Comparison of ENCODE assay signal across 27 cellular contexts in the genomic region with DNA sequence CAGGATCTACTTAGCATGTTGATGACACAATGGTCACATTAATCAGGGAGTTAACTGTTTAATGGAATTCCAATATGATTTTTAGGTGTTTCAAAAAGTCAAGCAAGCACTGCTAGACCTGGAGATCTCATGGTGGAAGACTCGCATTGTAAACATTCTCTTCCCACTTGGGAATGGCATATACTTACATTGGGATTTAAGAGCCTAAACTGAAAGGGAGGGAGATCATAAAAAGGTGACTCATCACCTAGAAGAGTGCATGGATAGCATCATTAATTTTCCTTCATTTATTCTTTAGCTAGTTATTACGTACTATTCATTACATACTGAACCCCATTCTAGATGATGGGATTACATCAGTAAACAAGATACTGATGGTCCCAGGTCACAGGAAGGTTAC.
DNase-seq lines count a peak whose midpoint lies in the region; ATAC-seq, FAIRE-seq and TF ChIP-seq lines count a peak whose summit lies in the region.
"Had no signal": no experiment of that assay in that cellular context is flagged by ENCODE, and none has a peak within 500 bp of the region (broad histone marks: within the 10 kb centered on the region; RNA-seq: fewer than 3 reads in every experiment).

No MANE protein-coding gene starts in this region.

- H3K4me1 ChIP-seq in A549 = peaks cover 29% of the 10 kb centered on the region
- peaks cover 6% of the 10 kb centered on the region for H3K4me1 ChIP-seq in IMR-90 (ENCODE audit: control insufficient read depth, insufficient read depth, low read length)
- no peaks in the 10 kb centered on the region for H3K4me1 ChIP-seq in K562 (replicated peaks in 1 of 2; ENCODE audit: control insufficient read depth in 2 of 2, insufficient read depth in 2 of 2, low read length in 2 of 2)
- H3K4me1 ChIP-seq in keratinocyte (ENCODE audit: control insufficient read depth, extremely low read depth, insufficient read depth, low read length) = peaks cover 18% of the 10 kb centered on the region
- H3K4me1 ChIP-seq in A673 (ENCODE audit: insufficient read depth, low read length, poor library complexity, severe bottlenecking) = peaks cover 7% of the 10 kb centered on the region
- peaks cover 0 to 1% of the 10 kb centered on the region in 2 donors for H3K4me1 ChIP-seq in neuronal stem cell (ENCODE audit: control insufficient read depth in 2 of 2, insufficient read depth in 1 of 2, low read depth in 1 of 2, low read length in 2 of 2)
- H3K4me1 ChIP-seq: BE2C, BLaER1 had no signal

- H3K79me1 ChIP-seq in IMR-90 (ENCODE audit: low read depth in 1 of 2, low read length in 2 of 2) = no peaks in the 10 kb centered on the region
- H3K79me1 ChIP-seq in neuronal stem cell (ENCODE audit: low read depth, low read length) = no peaks in the 10 kb centered on the region

- in situ Hi-C loops in IMR-90 (cut with MboI; ENCODE audit: low sequenced_read_pairs) = loop anchor here (25.0 kb wide), 2 partner anchors 91 to 309 kb away; no protein-coding TSS in a partner anchor
- in situ Hi-C loops in K562 (cut with MboI) = no loop called here

- H4K91ac ChIP-seq in IMR-90 (ENCODE audit: insufficient read depth, low read depth, low read length) = no peak overlapping the region; the same call in 1 of the 2 replicates
- no peak overlapping the region for H4K91ac ChIP-seq in neuronal stem cell (ENCODE audit: low read depth, low read length, poor library complexity)

- TF ChIP-seq POLR2A in A549 (IDR thresholded peaks at IDR 0.05; ENCODE audit: low read length) (no peak), IMR-90 (IDR thresholded peaks at IDR 0.05; ENCODE audit: low read depth, low read length) (no peak), K562 (conservative IDR thresholded peaks at IDR 0.05) (no peak)

- H3K9me1 ChIP-seq in IMR-90 (ENCODE audit: insufficient read depth, low read length) = no peaks in the 10 kb centered on the region; the same call in 1 of the 2 replicates
- H3K9me1 ChIP-seq in K562 (ENCODE audit: control insufficient read depth, insufficient read depth, low read length) = no peaks in the 10 kb centered on the region
- no peaks in the 10 kb centered on the region for H3K9me1 ChIP-seq in keratinocyte (ENCODE audit: control insufficient read depth, extremely low read depth, insufficient read depth, low read length)

- H4K20me1 ChIP-seq in IMR-90 (ENCODE audit: insufficient read depth, low read length) (no peaks in the 10 kb centered on the region), K562 (replicated peaks; ENCODE audit: control insufficient read depth, insufficient read depth, low read length) (no peaks in the 10 kb centered on the region), keratinocyte (ENCODE audit: control insufficient read depth, extremely low read depth, insufficient read depth, low read length) (no peaks in the 10 kb centered on the region)
- H4K20me1 ChIP-seq: BLaER1 had no signal

- no peak overlapping the region for H4K5ac ChIP-seq in IMR-90 (ENCODE audit: low read depth, low read length)

- FAIRE-seq in A549 (lab: Jason Lieb, UNC) = no peak
- FAIRE-seq in K562 (lab: Jason Lieb, UNC) = no peak
- FAIRE-seq in keratinocyte (lab: Jason Lieb, UNC) = peak; percentile 48
- FAIRE-seq: A204.1, GM12878, GM12892, GM18507 had no signal

- H3K4me3 ChIP-seq in A549 (no peak overlapping the region), IMR-90 (ENCODE audit: insufficient read depth, low read depth, low read length) (no peak overlapping the region), K562 (no peak overlapping the region), keratinocyte (ENCODE audit: control insufficient read depth in 2 of 3, extremely low read depth in 1 of 3, insufficient read depth in 2 of 3, low read depth in 1 of 3, low read length in 3 of 3) (no peak overlapping the region), A673 (ENCODE audit: low read depth, low read length, poor library complexity, severe bottlenecking) (no peak overlapping the region), neuronal stem cell (ENCODE audit: low read length in 2 of 2) (no peak overlapping the region)
- H3K4me3 ChIP-seq: BLaER1, GM12878 had no signal

- H2BK120ac ChIP-seq in IMR-90 (ENCODE audit: low read depth, low read length) (no peak overlapping the region), neuronal stem cell (ENCODE audit: low read depth, low read length) (no peak overlapping the region)

- BruUV-seq in IMR-90 (replicated peaks; lab: Mats Ljungman, UMichigan) (no TSS peak), K562 (replicated peaks; lab: Mats Ljungman, UMichigan) (no TSS peak), A673 (replicated peaks; lab: Mats Ljungman, UMichigan) (no TSS peak)

- no peak overlapping the region for H3K23ac ChIP-seq in IMR-90 (ENCODE audit: low read depth, low read length)
- H3K23ac ChIP-seq in neuronal stem cell (ENCODE audit: low read depth, low read length, poor library complexity) = no peak overlapping the region

- H3K14ac ChIP-seq in IMR-90 (replicated peaks; ENCODE audit: low read depth, low read length) = 0 out of 2 replicates have a peak overlapping the region, but pooled peaks have one; percentile 33
- no peak overlapping the region for H3K14ac ChIP-seq in neuronal stem cell (ENCODE audit: low read length)

- H3K27me3 ChIP-seq in IMR-90 (ENCODE audit: control insufficient read depth, insufficient read depth, low read length) = no peaks in the 10 kb centered on the region
- no peaks in the 10 kb centered on the region for H3K27me3 ChIP-seq in K562 (ENCODE audit: control insufficient read depth in 2 of 2, insufficient read depth in 2 of 2, low read length in 2 of 2)
- H3K27me3 ChIP-seq in keratinocyte (ENCODE audit: control insufficient read depth, extremely low read depth, insufficient read depth, low read length) = no peaks in the 10 kb centered on the region
- H3K27me3 ChIP-seq in A673 (replicated peaks; ENCODE audit: insufficient read depth, low read depth, low read length, poor library complexity) = no peaks in the 10 kb centered on the region
- no peaks in the 10 kb centered on the region for H3K27me3 ChIP-seq in neuronal stem cell (ENCODE audit: control insufficient read depth in 3 of 3, insufficient read depth in 3 of 3, low read depth in 1 of 3, low read length in 3 of 3)
- H3K27me3 ChIP-seq: BE2C, BLaER1 had no signal

- CTCF ChIA-PET in A549 (lab: Yijun Ruan, JAX) (no interaction called here), IMR-90 (lab: Yijun Ruan, JAX) (no interaction called here), K562 (lab: Yijun Ruan, JAX; ENCODE audit: low intra/inter-chr PET ratio) (no interaction called here), A673 (lab: Charles Lee) (no interaction called here)

- H3K4me2 ChIP-seq in A549 = peak overlapping the region; percentile 23; the same call in 2 of the 3 replicates
- no peak overlapping the region for H3K4me2 ChIP-seq in IMR-90 (ENCODE audit: low read depth, low read length)
- no peak overlapping the region for H3K4me2 ChIP-seq in K562 (ENCODE audit: insufficient read depth, low read length)
- no peak overlapping the region for H3K4me2 ChIP-seq in keratinocyte (ENCODE audit: control insufficient read depth, extremely low read depth, insufficient read depth, low read depth, low read length)
- H3K4me2 ChIP-seq in neuronal stem cell (ENCODE audit: insufficient read depth, low read length, poor library complexity, severe bottlenecking) = no peak overlapping the region
- H3K4me2 ChIP-seq: BLaER1 had no signal

- no peaks in the 10 kb centered on the region for H3K79me2 ChIP-seq in K562 (ENCODE audit: control insufficient read depth, insufficient read depth, low read length)
- H3K79me2 ChIP-seq in keratinocyte (ENCODE audit: control insufficient read depth, insufficient read depth, low read length) = no peaks in the 10 kb centered on the region

- H2BK5ac ChIP-seq in IMR-90 (ENCODE audit: low read depth, low read length, poor library complexity, severe bottlenecking) = no peak overlapping the region
- H2BK5ac ChIP-seq in neuronal stem cell (ENCODE audit: low read length) = no peak overlapping the region

- no peak overlapping the region for H2BK12ac ChIP-seq in neuronal stem cell (ENCODE audit: low read length)

- H3K4ac ChIP-seq in IMR-90 (ENCODE audit: low read depth, low read length) (no peak overlapping the region), neuronal stem cell (ENCODE audit: low read length) (no peak overlapping the region)

- no peaks in the 10 kb centered on the region for H3K9me3 ChIP-seq in A549
- no peaks in the 10 kb centered on the region for H3K9me3 ChIP-seq in IMR-90 (ENCODE audit: control insufficient read depth, insufficient read depth, low read length)
- H3K9me3 ChIP-seq in K562 (replicated peaks; ENCODE audit: control insufficient read depth, insufficient read depth, low read depth, low read length) = no peaks in the 10 kb centered on the region
- H3K9me3 ChIP-seq in keratinocyte (ENCODE audit: control insufficient read depth, low read depth, low read length) = no peaks in the 10 kb centered on the region
- H3K9me3 ChIP-seq in A673 (ENCODE audit: low read depth, low read length, poor library complexity, severe bottlenecking) = no peaks in the 10 kb centered on the region
- H3K9me3 ChIP-seq in neuronal stem cell (replicated peaks in 1 of 2; ENCODE audit: control insufficient read depth in 2 of 2, insufficient read depth in 1 of 2, low read depth in 1 of 2, low read length in 2 of 2) = peaks cover 0 to 4% of the 10 kb centered on the region in 2 donors
- H3K9me3 ChIP-seq: BE2C, BLaER1 had no signal

- no peak overlapping the region; the same call in 1 of the 2 replicates for H2BK20ac ChIP-seq in IMR-90 (ENCODE audit: low read depth, low read length)

- H2BK15ac ChIP-seq in IMR-90 (ENCODE audit: low read depth, low read length) (no peak overlapping the region), neuronal stem cell (ENCODE audit: low read length) (no peak overlapping the region)

- no peak for TF ChIP-seq RAD21 in A549 (conservative IDR thresholded peaks at IDR 0.05 in 1 of 2, IDR thresholded peaks at IDR 0.05 in 1 of 2)
- TF ChIP-seq RAD21 in IMR-90 (IDR thresholded peaks at IDR 0.05; ENCODE audit: low read length) = no peak
- TF ChIP-seq RAD21 in K562 (CRISPR knock-in tag; conservative IDR thresholded peaks at IDR 0.05 in 1 of 2, IDR thresholded peaks at IDR 0.05 in 1 of 2) = no peak

- TF ChIP-seq EP300 in A549 (IDR thresholded peaks at IDR 0.05) (no peak), K562 (IDR thresholded peaks at IDR 0.05; ENCODE audit: low read length) (no peak)

- no peak overlapping the region for H2AFZ ChIP-seq in IMR-90 (replicated peaks; ENCODE audit: low read length, poor library complexity)
- no peak overlapping the region for H2AFZ ChIP-seq in K562 (ENCODE audit: low read depth, low read length)
- H2AFZ ChIP-seq in keratinocyte (ENCODE audit: control insufficient read depth, low read length) = no peak overlapping the region
- no peak overlapping the region for H2AFZ ChIP-seq in neuronal stem cell (ENCODE audit: low read length)

- H2AK9ac ChIP-seq in IMR-90 (replicated peaks; ENCODE audit: low read depth, low read length, poor library complexity) = no peak overlapping the region

- intact Hi-C loops in IMR-90 (cut with micrococcal nuclease) (loop anchor here (10.0 kb wide), 1 partner anchor 321 kb away; no protein-coding TSS in a partner anchor), K562 (cut with micrococcal nuclease) (loop anchor here (10.0 kb wide), 1 partner anchor 91 kb away; no protein-coding TSS in a partner anchor), A673 (cut with micrococcal nuclease; ENCODE audit: unreplicated experiment) (loop anchor here (10.0 kb wide), 2 partner anchors 129 to 321 kb away; no protein-coding TSS in a partner anchor)

- 95% methylated on average over 2 of the region's 2 CpGs for WGBS in A549 (ENCODE audit: missing lambda C conversion rate)
- WGBS in IMR-90 (ENCODE audit: extremely low coverage in 2 of 2, insufficient read length in 1 of 2), 2 experiments = no CpG with 5 or more reads among the region's 2 CpGs
- 75% methylated on average over 2 of the region's 2 CpGs for WGBS in K562 (ENCODE audit: insufficient coverage, low coverage, missing lambda C conversion rate)
- WGBS in neuronal stem cell (ENCODE audit: extremely low coverage in 2 of 2, insufficient read length in 2 of 2, insufficient replicate concordance in 1 of 2), 2 donors = no CpG with 5 or more reads among the region's 2 CpGs

- no peaks in the 10 kb centered on the region for H3K36me3 ChIP-seq in IMR-90 (ENCODE audit: control insufficient read depth, insufficient read depth, low read length)
- no peaks in the 10 kb centered on the region for H3K36me3 ChIP-seq in K562 (ENCODE audit: control insufficient read depth, insufficient read depth, low read length)
- H3K36me3 ChIP-seq in keratinocyte (ENCODE audit: control insufficient read depth in 2 of 2, extremely low read depth in 1 of 2, insufficient read depth in 2 of 2, low read length in 2 of 2) = no peaks in the 10 kb centered on the region
- no peaks in the 10 kb centered on the region for H3K36me3 ChIP-seq in A673 (ENCODE audit: insufficient read depth, low read length, poor library complexity, severe bottlenecking)
- no peaks in the 10 kb centered on the region for H3K36me3 ChIP-seq in neuronal stem cell (replicated peaks in 1 of 2; ENCODE audit: control insufficient read depth in 2 of 2, insufficient read depth in 2 of 2, low read length in 2 of 2)
- H3K36me3 ChIP-seq: BE2C had no signal

- dilution Hi-C loops in IMR-90 (cut with HindIII; ENCODE audit: low sequenced_read_pairs, unreplicated experiment) (no loop called here), keratinocyte (cut with MboI; ENCODE audit: extremely low pct_ligation_motif_present, low sequenced_read_pairs) (no loop called here)

- H2AK5ac ChIP-seq in IMR-90 (ENCODE audit: low read depth, low read length) (no peak overlapping the region), neuronal stem cell (ENCODE audit: low read depth, low read length) (no peak overlapping the region)

- H3K18ac ChIP-seq in IMR-90 (ENCODE audit: low read depth, low read length) = no peak overlapping the region
- H3K18ac ChIP-seq in neuronal stem cell (ENCODE audit: low read length) = no peak overlapping the region

- POLR2A ChIA-PET in A549 (lab: Yijun Ruan, JAX) = no interaction called here
- POLR2A ChIA-PET in IMR-90 (lab: Charles Lee; ENCODE audit: unreplicated experiment) = no interaction called here
- POLR2A ChIA-PET in K562 (lab: Yijun Ruan, JAX) = no interaction called here
- POLR2A ChIA-PET in A673 (lab: Charles Lee; ENCODE audit: low non-redundant PET) = no interaction called here

- ATAC-seq in A549 (no peak), IMR-90 (ENCODE audit: low read depth) (no peak), K562 (no peak), HG02970 (IDR thresholded peaks at IDR 0.05; ENCODE audit: low FRiP score, unreplicated experiment) (no peak)
- ATAC-seq: GM12878 had no signal

- no peak for TF ChIP-seq CTCF in A549 (IDR thresholded peaks at IDR 0.05)
- TF ChIP-seq CTCF in IMR-90 (conservative IDR thresholded peaks at IDR 0.05; ENCODE audit: low read depth, low read length) = no peak
- TF ChIP-seq CTCF in K562 (IDR thresholded peaks at IDR 0.05 in 2 of 3, conservative IDR thresholded peaks at IDR 0.05 in 1 of 3; ENCODE audit: insufficient read depth in 2 of 3, low read depth in 1 of 3, low read length in 3 of 3) = no peak
- TF ChIP-seq CTCF in keratinocyte (optimal IDR thresholded peaks at IDR 0.05 in 1 of 3, IDR thresholded peaks at IDR 0.05 in 1 of 3, conservative IDR thresholded peaks at IDR 0.05 in 1 of 3; ENCODE audit: extremely low read depth in 1 of 3, insufficient read depth in 2 of 3, low read length in 3 of 3) = no peak
- no peak for TF ChIP-seq CTCF in A673 (conservative IDR thresholded peaks at IDR 0.05; ENCODE audit: low read depth, low read length)

- H4K8ac ChIP-seq in IMR-90 (ENCODE audit: low read depth in 2 of 2, low read length in 2 of 2) (no peak overlapping the region), neuronal stem cell (ENCODE audit: low read depth, low read length) (no peak overlapping the region)

- H3K9ac ChIP-seq in IMR-90 (ENCODE audit: low read depth, low read length) (no peak overlapping the region), K562 (ENCODE audit: insufficient read depth in 1 of 2, low read depth in 2 of 2, low read length in 2 of 2) (no peak overlapping the region), keratinocyte (ENCODE audit: control insufficient read depth, extremely low read depth, insufficient read depth, low read length) (no peak overlapping the region), neuronal stem cell (ENCODE audit: low read depth, low read length, poor library complexity) (no peak overlapping the region)
- H3K9ac ChIP-seq: BLaER1 had no signal

- DNase-seq in A549 (ENCODE audit: low read depth in 1 of 2, low spot score in 1 of 2) (no peak), IMR-90 (no peak), K562 (ENCODE audit: extremely low read depth in 1 of 4, low spot score in 3 of 4) (no peak), keratinocyte (ENCODE audit: low read depth, low spot score) (no peak), A673 (ENCODE audit: low spot score) (no peak), neuronal stem cell (ENCODE audit: low spot score) (no peak)
- DNase-seq: 8988T; ACHN; BE2C; C1 segment of cervical spinal cord; CD4-positive, alpha-beta memory T cell; CD4-positive, CD25-positive, alpha-beta regulatory T cell; CD8-positive, alpha-beta memory T cell; COR-L47; DMS 273 treated with DMSO at 0.1 percent for 48 hours; DMS153; DMS53; DMS79; DND-41; EL; GDM1 had no signal

- no peak overlapping the region for H3K56ac ChIP-seq in IMR-90 (ENCODE audit: extremely low read depth, insufficient read depth, low read length)

- H3K27ac ChIP-seq in A549 = no peak overlapping the region
- no peak overlapping the region for H3K27ac ChIP-seq in IMR-90 (ENCODE audit: insufficient read depth, low read length)
- H3K27ac ChIP-seq in K562 (ENCODE audit: extremely low read depth, low read depth, low read length) = no peak overlapping the region
- no peak overlapping the region for H3K27ac ChIP-seq in keratinocyte (ENCODE audit: control insufficient read depth, insufficient read depth, low read length)
- no peak overlapping the region for H3K27ac ChIP-seq in A673 (ENCODE audit: low read depth, low read length, poor library complexity, severe bottlenecking)
- no peak overlapping the region for H3K27ac ChIP-seq in neuronal stem cell (replicated peaks; ENCODE audit: low read length)
- H3K27ac ChIP-seq: BLaER1 had no signal
